15 cellular contexts compared by ENCODE assay signal in genomic region chr3:13235897-13236296, GRCh38.
A peak's percentile ranks its signal among the peaks of the same experiment; 100 is the strongest.
DNase-seq lines count a peak whose midpoint lies in the region; ATAC-seq and TF ChIP-seq lines count a peak whose summit lies in the region.
"Had no signal": no experiment of that assay in that cellular context is flagged by ENCODE, and none has a peak within 500 bp of the region (broad histone marks: within the 10 kb centered on the region; RNA-seq: fewer than 3 reads in every experiment).

No MANE protein-coding gene starts in this region.

- H3K36me3 ChIP-seq in right atrium auricular region: no peaks in the 10 kb centered on the region
- H3K36me3 ChIP-seq: ascending aorta had no signal

- H3K27me3 ChIP-seq in right atrium auricular region: no peaks in the 10 kb centered on the region
- H3K27me3 ChIP-seq: ascending aorta had no signal

- no peak for TF ChIP-seq CTCF in right atrium auricular region (IDR thresholded peaks at IDR 0.05)
- TF ChIP-seq CTCF in activated CD8-positive, alpha-beta T cell treated with anti-CD3 and anti-CD28 coated beads for 36 hours (IDR thresholded peaks at IDR 0.05): no peak

- H3K27me3 Mint-ChIP-seq in activated CD8-positive, alpha-beta T cell treated with anti-CD3 and anti-CD28 coated beads for 36 hours: peaks cover 4% of the 10 kb centered on the region

- intact Hi-C loops in Right ventricle myocardium superior (cut with DNase I): no loop called here
- intact Hi-C loops in activated CD8-positive, alpha-beta T cell treated with anti-CD3 and anti-CD28 coated beads for 36 hours (cut with micrococcal nuclease): no loop called here

- no peaks in the 10 kb centered on the region for H3K4me1 ChIP-seq in right atrium auricular region
- H3K4me1 ChIP-seq: ascending aorta, psoas muscle had no signal

- no peak overlapping the region for H3K27ac ChIP-seq in right atrium auricular region
- H3K27ac ChIP-seq: ascending aorta, psoas muscle had no signal

- H3K9me3 ChIP-seq in right atrium auricular region: no peaks in the 10 kb centered on the region
- H3K9me3 ChIP-seq: ascending aorta, psoas muscle had no signal

- no peak overlapping the region for H3K27ac Mint-ChIP-seq in activated CD8-positive, alpha-beta T cell treated with anti-CD3 and anti-CD28 coated beads for 36 hours
- H3K27ac Mint-ChIP-seq: dendritic cell treated with granulocyte-macrophage colony-stimulating factor and Interleukin-4, amounts not matched to agents 40 ng/mL and 50 ng/mL, for 4 days; natural killer cell had no signal

- H3K9me3 Mint-ChIP-seq in activated CD8-positive, alpha-beta T cell treated with anti-CD3 and anti-CD28 coated beads for 36 hours: no peaks in the 10 kb centered on the region
- H3K9me3 Mint-ChIP-seq: dendritic cell treated with granulocyte-macrophage colony-stimulating factor and Interleukin-4, amounts not matched to agents 40 ng/mL and 50 ng/mL, for 4 days; natural killer cell had no signal

- POLR2A ChIA-PET in activated CD8-positive, alpha-beta T cell treated with anti-CD3 and anti-CD28 coated beads for 36 hours (lab: Charles Lee): no interaction called here

- H3K4me1 Mint-ChIP-seq in activated CD8-positive, alpha-beta T cell treated with anti-CD3 and anti-CD28 coated beads for 36 hours (ENCODE audit: low read depth): peaks cover 24% of the 10 kb centered on the region

- H3K36me3 Mint-ChIP-seq in activated CD8-positive, alpha-beta T cell treated with anti-CD3 and anti-CD28 coated beads for 36 hours (ENCODE audit: low read depth): no peaks in the 10 kb centered on the region
- H3K36me3 Mint-ChIP-seq: natural killer cell had no signal

- ATAC-seq in Right ventricle myocardium superior (ENCODE audit: poor library complexity) (no peak), GM19397 (IDR thresholded peaks at IDR 0.05; ENCODE audit: unreplicated experiment) (no peak)
- ATAC-seq in activated CD8-positive, alpha-beta T cell treated with anti-CD3 and anti-CD28 coated beads for 36 hours: no peak
- ATAC-seq: natural killer cell, psoas muscle had no signal

- H3K4me3 ChIP-seq in right atrium auricular region: no peak overlapping the region
- H3K4me3 ChIP-seq: ascending aorta, psoas muscle had no signal

- CTCF ChIA-PET in activated CD8-positive, alpha-beta T cell treated with anti-CD3 and anti-CD28 coated beads for 36 hours (lab: Charles Lee): no interaction called here

- peak; percentile 24 for DNase-seq in Right ventricle myocardium superior
- no peak for DNase-seq in right atrium auricular region (ENCODE audit: low spot score)
- peak; percentile 20 for DNase-seq in NCI-H146 treated with DMSO at 0.1 percent for 48 hours (lab: John Stamatoyannopoulos, UW; ENCODE audit: unreplicated experiment)
- peak; percentile 14 for DNase-seq in activated CD8-positive, alpha-beta T cell treated with anti-CD3 and anti-CD28 coated beads for 36 hours
- DNase-seq in kidney tubule cell (ENCODE audit: low spot score): no peak
- no peak for DNase-seq in middle frontal gyrus (ENCODE audit: extremely low spot score, low spot score)
- DNase-seq: activated gamma-delta T cell; hypothalamus; MM.1S; natural killer cell; psoas muscle; stimulated activated CD4-positive, alpha-beta T cell treated with anti-CD3 and anti-CD28 coated beads, Interleukin-15, amount 100 ng/mL, for 24 hours had no signal

- no peak overlapping the region for H3K4me3 Mint-ChIP-seq in activated CD8-positive, alpha-beta T cell treated with anti-CD3 and anti-CD28 coated beads for 36 hours
- H3K4me3 Mint-ChIP-seq: dendritic cell treated with granulocyte-macrophage colony-stimulating factor and Interleukin-4, amounts not matched to agents 40 ng/mL and 50 ng/mL, for 4 days; natural killer cell had no signal

Comparison
In these comparisons a context has a peak if more than half of its experiments do, and no peak if none do; other contexts are left out.
1. DNase-seq: peak in Right ventricle myocardium superior (single experiment), NCI-H146 treated with DMSO at 0.1 percent for 48 hours (single experiment) and activated CD8-positive, alpha-beta T cell treated with anti-CD3 and anti-CD28 coated beads for 36 hours (single experiment); none in right atrium auricular region (single experiment), kidney tubule cell (single experiment) and middle frontal gyrus (single experiment).